In the genomic region with DNA sequence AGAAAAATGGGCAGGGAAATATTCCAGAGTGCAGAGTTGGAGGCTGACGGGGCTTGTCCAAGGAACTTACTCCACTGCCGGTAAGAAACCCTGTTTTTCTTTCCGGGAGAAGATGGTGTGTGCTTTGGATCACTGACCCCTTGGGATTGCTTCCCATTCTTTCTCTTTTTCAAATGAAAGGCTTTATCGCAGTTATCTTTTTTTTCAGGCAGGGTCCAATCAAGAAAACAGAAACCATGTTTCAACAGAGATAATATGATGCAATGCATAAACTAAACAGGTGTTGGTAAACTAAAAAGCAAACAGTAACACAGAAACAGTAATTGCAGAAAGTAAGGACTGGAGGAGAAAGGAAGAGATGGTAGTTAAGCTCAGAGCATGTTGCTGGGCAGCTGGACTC, we compare ENCODE assay signal across 24 cellular contexts.
A peak's percentile ranks its signal among the peaks of the same experiment; 100 is the strongest.
DNase-seq lines count a peak whose midpoint lies in the region; ATAC-seq, FAIRE-seq and TF ChIP-seq lines count a peak whose summit lies in the region.
"Had no signal": no experiment of that assay in that cellular context is flagged by ENCODE, and none has a peak within 500 bp of the region (broad histone marks: within the 10 kb centered on the region; RNA-seq: fewer than 3 reads in every experiment).

No MANE protein-coding gene starts in this region.

- no CpG with 5 or more reads among the region's 4 CpGs for WGBS in IMR-90 (ENCODE audit: extremely low coverage in 2 of 2, insufficient read length in 1 of 2), 2 experiments
- 0% methylated on average over 4 of the region's 4 CpGs for WGBS in K562 (ENCODE audit: insufficient coverage, low coverage, missing lambda C conversion rate)
- WGBS in liver = 31% methylated on average over 4 of the region's 4 CpGs

- no peaks in the 10 kb centered on the region; the same call in 1 of the 2 replicates for H3K9me1 ChIP-seq in IMR-90 (ENCODE audit: insufficient read depth, low read length)
- no peaks in the 10 kb centered on the region for H3K9me1 ChIP-seq in K562 (ENCODE audit: control insufficient read depth, insufficient read depth, low read length)

- dilution Hi-C loops in IMR-90 (cut with HindIII; ENCODE audit: low sequenced_read_pairs, unreplicated experiment) = no loop called here

- H3K14ac ChIP-seq in IMR-90 (replicated peaks; ENCODE audit: low read depth, low read length) = no peak overlapping the region

- H3K18ac ChIP-seq in IMR-90 (ENCODE audit: low read depth, low read length) = no peak overlapping the region

- TF ChIP-seq RAD21 in IMR-90 (IDR thresholded peaks at IDR 0.05; ENCODE audit: low read length) (no peak), K562 (CRISPR knock-in tag; conservative IDR thresholded peaks at IDR 0.05 in 1 of 2, IDR thresholded peaks at IDR 0.05 in 1 of 2) (no peak), liver (IDR thresholded peaks at IDR 0.05) (peak in 1 of 2 donors; percentile 9)

- no peaks in the 10 kb centered on the region for H3K36me3 Mint-ChIP-seq in activated CD4-positive, alpha-beta memory T cell treated with anti-CD3 and anti-CD28 coated beads, Interleukin-2, amount 10 ng/mL, durations not matched to agents 7 days and 5 days (ENCODE audit: low read depth)

- H4K5ac ChIP-seq in IMR-90 (ENCODE audit: low read depth, low read length) = no peak overlapping the region

- in situ Hi-C loops in IMR-90 (cut with MboI; ENCODE audit: low sequenced_read_pairs) = no loop called here
- in situ Hi-C loops in K562 (cut with MboI) = no loop called here

- intact Hi-C loops in IMR-90 (cut with micrococcal nuclease) (loop anchor here (10.0 kb wide), 2 partner anchors 496 to 974 kb away; a partner anchor contains a TSS), K562 (cut with micrococcal nuclease) (no loop called here)

- TF ChIP-seq CTCF in IMR-90 (conservative IDR thresholded peaks at IDR 0.05; ENCODE audit: low read depth, low read length) (no peak), K562 (IDR thresholded peaks at IDR 0.05 in 2 of 3, conservative IDR thresholded peaks at IDR 0.05 in 1 of 3; ENCODE audit: insufficient read depth in 2 of 3, low read depth in 1 of 3, low read length in 3 of 3) (no peak), liver (IDR thresholded peaks at IDR 0.05; ENCODE audit: low read depth, low read length, missing input control) (no peak)

- peaks cover 11% of the 10 kb centered on the region for H3K9me3 Mint-ChIP-seq in activated CD4-positive, alpha-beta memory T cell treated with anti-CD3 and anti-CD28 coated beads, Interleukin-2, amount 10 ng/mL, durations not matched to agents 7 days and 5 days

- H2AFZ ChIP-seq in IMR-90 (replicated peaks; ENCODE audit: low read length, poor library complexity) (no peak overlapping the region), K562 (ENCODE audit: low read depth, low read length) (no peak overlapping the region)

- no peaks in the 10 kb centered on the region; the same call in 1 of the 2 replicates for H3K9me3 ChIP-seq in IMR-90 (ENCODE audit: control insufficient read depth, insufficient read depth, low read length)
- no peaks in the 10 kb centered on the region for H3K9me3 ChIP-seq in K562 (replicated peaks; ENCODE audit: control insufficient read depth, insufficient read depth, low read depth, low read length)
- H3K9me3 ChIP-seq in liver (ENCODE audit: control insufficient read depth in 4 of 4, low read length in 3 of 4) = peaks cover 0 to 2% (median 0%) of the 10 kb centered on the region in 4 donors

- no peaks in the 10 kb centered on the region for H3K79me1 ChIP-seq in IMR-90 (ENCODE audit: low read depth in 1 of 2, low read length in 2 of 2)

- no peak overlapping the region for H3K9ac ChIP-seq in IMR-90 (ENCODE audit: low read depth, low read length)
- H3K9ac ChIP-seq in K562 (ENCODE audit: insufficient read depth in 1 of 2, low read depth in 2 of 2, low read length in 2 of 2) = no peak overlapping the region
- no peak overlapping the region for H3K9ac ChIP-seq in liver (ENCODE audit: low read depth in 1 of 2, low read length in 2 of 2)
- H3K9ac ChIP-seq: BLaER1 treated with 17β-estradiol and CSF1 and Interleukin-3, amounts not matched to agents 10 nM and 100 nM had no signal

- H3K4me3 Mint-ChIP-seq in activated CD4-positive, alpha-beta memory T cell treated with anti-CD3 and anti-CD28 coated beads, Interleukin-2, amount 10 ng/mL, durations not matched to agents 7 days and 5 days = no peak overlapping the region
- H3K4me3 Mint-ChIP-seq: B cell; CD4-positive, alpha-beta T cell; CD8-positive, alpha-beta T cell had no signal

- no peak for TF ChIP-seq EP300 in K562 (IDR thresholded peaks at IDR 0.05; ENCODE audit: low read length)

- CTCF ChIA-PET in IMR-90 (lab: Yijun Ruan, JAX) (no interaction called here), K562 (lab: Yijun Ruan, JAX; ENCODE audit: low intra/inter-chr PET ratio) (no interaction called here)
- CTCF ChIA-PET in activated CD4-positive, alpha-beta memory T cell treated with anti-CD3 and anti-CD28 coated beads, Interleukin-2, amount 10 ng/mL, durations not matched to agents 7 days and 5 days (lab: Charles Lee) = no interaction called here

- no peak overlapping the region for H2AK5ac ChIP-seq in IMR-90 (ENCODE audit: low read depth, low read length)

- H4K20me1 ChIP-seq in IMR-90 (ENCODE audit: insufficient read depth, low read length) (no peaks in the 10 kb centered on the region), K562 (replicated peaks; ENCODE audit: control insufficient read depth, insufficient read depth, low read length) (no peaks in the 10 kb centered on the region)
- H4K20me1 ChIP-seq: BLaER1 treated with 17β-estradiol and CSF1 and Interleukin-3, amounts not matched to agents 10 nM and 100 nM had no signal

- peaks cover 10% of the 10 kb centered on the region for H3K27me3 Mint-ChIP-seq in activated CD4-positive, alpha-beta memory T cell treated with anti-CD3 and anti-CD28 coated beads, Interleukin-2, amount 10 ng/mL, durations not matched to agents 7 days and 5 days
- H3K27me3 Mint-ChIP-seq: B cell; CD4-positive, alpha-beta T cell had no signal

- H4K8ac ChIP-seq in IMR-90 (ENCODE audit: low read depth in 2 of 2, low read length in 2 of 2) = no peak overlapping the region

- H3K4ac ChIP-seq in IMR-90 (ENCODE audit: low read depth, low read length) = no peak overlapping the region

- H3K27me3 ChIP-seq in IMR-90 (ENCODE audit: control insufficient read depth, insufficient read depth, low read length) (peaks cover 5% of the 10 kb centered on the region), K562 (ENCODE audit: control insufficient read depth in 2 of 2, insufficient read depth in 2 of 2, low read length in 2 of 2) (no peaks in the 10 kb centered on the region), liver (ENCODE audit: control insufficient read depth in 4 of 4, insufficient read depth in 4 of 4, low read length in 3 of 4) (no peaks in the 10 kb centered on the region)
- H3K27me3 ChIP-seq: BLaER1 treated with 17β-estradiol and CSF1 and Interleukin-3, amounts not matched to agents 10 nM and 100 nM had no signal

- H3K36me3 ChIP-seq in IMR-90 (ENCODE audit: control insufficient read depth, insufficient read depth, low read length) (no peaks in the 10 kb centered on the region), K562 (ENCODE audit: control insufficient read depth, insufficient read depth, low read length) (no peaks in the 10 kb centered on the region), liver (ENCODE audit: control insufficient read depth in 4 of 4, insufficient read depth in 3 of 4, low read depth in 1 of 4, low read length in 3 of 4) (no peaks in the 10 kb centered on the region)
- H3K36me3 ChIP-seq: BLaER1 treated with 17β-estradiol and CSF1 and Interleukin-3, amounts not matched to agents 10 nM and 100 nM had no signal

- no TSS peak for BruUV-seq in IMR-90 (replicated peaks; lab: Mats Ljungman, UMichigan)
- BruUV-seq in K562 (replicated peaks; lab: Mats Ljungman, UMichigan) = no TSS peak

- H2AK9ac ChIP-seq in IMR-90 (replicated peaks; ENCODE audit: low read depth, low read length, poor library complexity) = no peak overlapping the region

- H3K56ac ChIP-seq in IMR-90 (ENCODE audit: extremely low read depth, insufficient read depth, low read length) = no peak overlapping the region

- POLR2A ChIA-PET in IMR-90 (lab: Charles Lee; ENCODE audit: unreplicated experiment) = no interaction called here
- POLR2A ChIA-PET in K562 (lab: Yijun Ruan, JAX) = no interaction called here
- POLR2A ChIA-PET in activated CD4-positive, alpha-beta memory T cell treated with anti-CD3 and anti-CD28 coated beads, Interleukin-2, amount 10 ng/mL, durations not matched to agents 7 days and 5 days (lab: Charles Lee) = no interaction called here

- no peak overlapping the region for H3K23ac ChIP-seq in IMR-90 (ENCODE audit: low read depth, low read length)

- no peak overlapping the region for H3K27ac ChIP-seq in IMR-90 (ENCODE audit: insufficient read depth, low read length)
- H3K27ac ChIP-seq in K562 (ENCODE audit: extremely low read depth, low read depth, low read length) = no peak overlapping the region
- H3K27ac ChIP-seq in liver (ENCODE audit: low read depth in 1 of 2, low read length in 2 of 2) = no peak overlapping the region
- H3K27ac ChIP-seq: BLaER1 treated with 17β-estradiol and CSF1 and Interleukin-3, amounts not matched to agents 10 nM and 100 nM; C4-2B had no signal

- no peak overlapping the region for H2BK15ac ChIP-seq in IMR-90 (ENCODE audit: low read depth, low read length)

- H3K4me3 ChIP-seq in IMR-90 (ENCODE audit: insufficient read depth, low read depth, low read length) = no peak overlapping the region
- H3K4me3 ChIP-seq in K562 = no peak overlapping the region
- no peak overlapping the region for H3K4me3 ChIP-seq in liver (ENCODE audit: low read depth in 1 of 3, low read length in 3 of 3)
- H3K4me3 ChIP-seq: BLaER1 treated with 17β-estradiol and CSF1 and Interleukin-3, amounts not matched to agents 10 nM and 100 nM; GM12878 had no signal

- H4K91ac ChIP-seq in IMR-90 (ENCODE audit: insufficient read depth, low read depth, low read length) = no peak overlapping the region

- H3K4me2 ChIP-seq in IMR-90 (ENCODE audit: low read depth, low read length) (no peak overlapping the region), K562 (ENCODE audit: insufficient read depth, low read length) (no peak overlapping the region)
- H3K4me2 ChIP-seq: BLaER1 treated with 17β-estradiol and CSF1 and Interleukin-3, amounts not matched to agents 10 nM and 100 nM had no signal

- no peak overlapping the region for H2BK5ac ChIP-seq in IMR-90 (ENCODE audit: low read depth, low read length, poor library complexity, severe bottlenecking)

- no peak for FAIRE-seq in K562 (lab: Jason Lieb, UNC)
- FAIRE-seq: A204.1, D721Med, GM12878, GM12892, GM18507 had no signal

- H3K79me2 ChIP-seq in K562 (ENCODE audit: control insufficient read depth, insufficient read depth, low read length) = no peaks in the 10 kb centered on the region

- no peak overlapping the region for H2BK120ac ChIP-seq in IMR-90 (ENCODE audit: low read depth, low read length)

- no peak for TF ChIP-seq POLR2A in IMR-90 (IDR thresholded peaks at IDR 0.05; ENCODE audit: low read depth, low read length)
- no peak for TF ChIP-seq POLR2A in K562 (conservative IDR thresholded peaks at IDR 0.05)

- H3K4me1 ChIP-seq in IMR-90 (ENCODE audit: control insufficient read depth, insufficient read depth, low read length) (peaks cover 5% of the 10 kb centered on the region), K562 (replicated peaks in 1 of 2; ENCODE audit: control insufficient read depth in 2 of 2, insufficient read depth in 2 of 2, low read length in 2 of 2) (no peaks in the 10 kb centered on the region), liver (ENCODE audit: control insufficient read depth in 4 of 4, insufficient read depth in 4 of 4, low read length in 3 of 4) (peaks cover 3 to 9% (median 5%) of the 10 kb centered on the region in 4 donors)
- H3K4me1 ChIP-seq: Caco-2 had no signal

- H3K4me1 Mint-ChIP-seq in activated CD4-positive, alpha-beta memory T cell treated with anti-CD3 and anti-CD28 coated beads, Interleukin-2, amount 10 ng/mL, durations not matched to agents 7 days and 5 days = no peaks in the 10 kb centered on the region
- H3K4me1 Mint-ChIP-seq: B cell had no signal

- H2BK20ac ChIP-seq in IMR-90 (ENCODE audit: low read depth, low read length) = no peak overlapping the region

- ATAC-seq in IMR-90 (ENCODE audit: low read depth) (no peak), K562 (no peak), GM21619 (IDR thresholded peaks at IDR 0.05; ENCODE audit: unreplicated experiment) (no peak)
- ATAC-seq: CD8-positive, alpha-beta T cell; GM12878 had no signal

- DNase-seq in IMR-90 (no peak), K562 (ENCODE audit: extremely low read depth in 1 of 4, low spot score in 3 of 4) (no peak), iPS-NIHi11 (ENCODE audit: low spot score) (no peak), DMS79 treated with DMSO at 0.1 percent for 48 hours (lab: John Stamatoyannopoulos, UW) (no peak)
- no peak for DNase-seq in activated CD4-positive, alpha-beta memory T cell treated with anti-CD3 and anti-CD28 coated beads, Interleukin-2, amount 10 ng/mL, durations not matched to agents 7 days and 5 days
- DNase-seq: 8988T; AML-193; Caco-2; Calu3; CD4-positive, alpha-beta T cell; CD8-positive, alpha-beta T cell; DND-41; EL; GDM1 had no signal

- H3K27ac Mint-ChIP-seq in activated CD4-positive, alpha-beta memory T cell treated with anti-CD3 and anti-CD28 coated beads, Interleukin-2, amount 10 ng/mL, durations not matched to agents 7 days and 5 days = no peak overlapping the region
- H3K27ac Mint-ChIP-seq: B cell; CD4-positive, alpha-beta T cell; CD8-positive, alpha-beta T cell had no signal
